1 cellular context compared by ENCODE assay signal in genomic region chr14:34875031-34875922, GRCh38.
TF ChIP-seq lines count a peak whose summit lies in the region.

Gene BAZ1A, minus strand, starts transcription at chr14:34875360. Its CDS starts 756 bp downstream, at chr14:34874604.

TF ChIP-seq in HepG2, 621 proteins besides CTCF, POLR2A, EP300 and RAD21 (continued from another document and continues in another):
- TF ChIP-seq YEATS4 (CRISPR knock-in tag; IDR thresholded peaks at IDR 0.05; ENCODE audit: borderline replicate concordance) (0 out of 2 replicates have a peak, but pooled peaks have one; percentile 63), ZNF552 (CRISPR knock-in tag; IDR thresholded peaks at IDR 0.05; ENCODE audit: borderline replicate concordance) (no peak), HMG20B (CRISPR knock-in tag; conservative IDR thresholded peaks at IDR 0.05) (peak; percentile 62; the same call in 1 of the 2 replicates), ZNF670 (CRISPR knock-in tag; IDR thresholded peaks at IDR 0.05; ENCODE audit: borderline replicate concordance) (no peak; the same call in 1 of the 2 replicates), ZBTB20 (CRISPR knock-in tag; IDR thresholded peaks at IDR 0.05; ENCODE audit: borderline replicate concordance, low read depth) (no peak; the same call in 1 of the 2 replicates), PHF20 (CRISPR knock-in tag; IDR thresholded peaks at IDR 0.05) (peak; percentile 52), TRAFD1 (CRISPR knock-in tag; IDR thresholded peaks at IDR 0.05; ENCODE audit: borderline replicate concordance) (0 out of 2 replicates have a peak, but pooled peaks have one; percentile 58), ARID3A (IDR thresholded peaks at IDR 0.05; ENCODE audit: low read depth, low read length) (peak; percentile 68; the same call in 1 of the 2 replicates), FOXK2 (IDR thresholded peaks at IDR 0.05) (no peak), SMAD3 (CRISPR knock-in tag; IDR thresholded peaks at IDR 0.05) (peak; percentile 59), NFAT5 (CRISPR knock-in tag; IDR thresholded peaks at IDR 0.05) (peak; percentile 77), XBP1 (CRISPR knock-in tag; IDR thresholded peaks at IDR 0.05) (peak; percentile 46; the same call in 1 of the 2 replicates), THAP11 (CRISPR knock-in tag; IDR thresholded peaks at IDR 0.05) (peak; percentile 78), ARID5B (CRISPR knock-in tag; IDR thresholded peaks at IDR 0.05) (peak; percentile 77), ZNF292 (CRISPR knock-in tag; IDR thresholded peaks at IDR 0.05; ENCODE audit: borderline replicate concordance, low read depth) (peak; percentile 91), HDAC1 (CRISPR knock-in tag; IDR thresholded peaks at IDR 0.05) (peak; percentile 47; the same call in 1 of the 2 replicates), SKI (IDR thresholded peaks at IDR 0.05; ENCODE audit: partially characterized antibody) (no peak), ZBTB10 (CRISPR knock-in tag; IDR thresholded peaks at IDR 0.05; ENCODE audit: borderline replicate concordance) (peak; percentile 23; the same call in 1 of the 2 replicates), ZNF230 (CRISPR knock-in tag; IDR thresholded peaks at IDR 0.05) (0 out of 2 replicates have a peak, but pooled peaks have one; percentile 27), NR2F2 (IDR thresholded peaks at IDR 0.05; ENCODE audit: borderline replicate concordance, low read depth) (no peak), HMGXB3 (CRISPR knock-in tag; IDR thresholded peaks at IDR 0.05; ENCODE audit: borderline replicate concordance) (peak; percentile 90), TOE1 (CRISPR knock-in tag; IDR thresholded peaks at IDR 0.05) (peak; percentile 50; the same call in 1 of the 2 replicates), DZIP1 (CRISPR knock-in tag; IDR thresholded peaks at IDR 0.05) (no peak), BORCS8-MEF2B (CRISPR knock-in tag; IDR thresholded peaks at IDR 0.05) (peak; percentile 16; the same call in 1 of the 2 replicates), ZBTB26 (CRISPR knock-in tag; IDR thresholded peaks at IDR 0.05; ENCODE audit: borderline replicate concordance) (peak; percentile 90; the same call in 1 of the 2 replicates), ZNF589 (CRISPR knock-in tag; conservative IDR thresholded peaks at IDR 0.05) (0 out of 2 replicates have a peak, but pooled peaks have one; percentile 47)
